ENCODE assay signal across 16 cellular contexts in genomic region chr1:162327791-162328165, GRCh38. TPM values are rescaled to one million over a fixed set of nuclear protein-coding genes. Genes with fewer than 3 reads are reported as not detected.
DNase-seq lines count a peak whose midpoint lies in the region; ATAC-seq and TF ChIP-seq lines count a peak whose summit lies in the region.
"Had no signal": no experiment of that assay in that cellular context is flagged by ENCODE, and none has a peak within 500 bp of the region (broad histone marks: within the 10 kb centered on the region; RNA-seq: fewer than 3 reads in every experiment).

No MANE protein-coding gene starts in this region.

- H3K36me3 ChIP-seq in HAP-1 (replicated peaks): no peaks in the 10 kb centered on the region

- no peak for TF ChIP-seq CTCF in omental fat pad (IDR thresholded peaks at IDR 0.05)

- ATAC-seq in omental fat pad (ENCODE audit: low FRiP score): peak; percentile 4

- in situ Hi-C loops in HAP-1 (cut with MboI; ENCODE audit: low sequenced_read_pairs): no loop called here

- H3K4me1 ChIP-seq in HAP-1: no peaks in the 10 kb centered on the region

- DNase-seq in AML-193 (lab: John Stamatoyannopoulos, UW) (peak; percentile 84 to 87), MV-4-11 (lab: John Stamatoyannopoulos, UW) (peak; percentile 25), SKM-1 treated with dmso at 0.1 percent for 144 hours (lab: John Stamatoyannopoulos, UW; ENCODE audit: unreplicated experiment) (peak; percentile 81), omental fat pad (ENCODE audit: low spot score) (no peak), HAP-1 (ENCODE audit: low spot score in 2 of 2) (no peak), NCI-H1436 treated with DMSO at 0.1 percent for 48 hours (lab: John Stamatoyannopoulos, UW) (no peak), T-helper 2 cell (no peak)
- DNase-seq: Calu3; CD4-positive, alpha-beta T cell; DMS53; IMR-90; Karpas-422; NCI-H748 treated with DMSO at 0.1 percent for 48 hours; Right ventricle myocardium superior had no signal

- no peaks in the 10 kb centered on the region; the same call in 1 of the 2 replicates for H3K27me3 ChIP-seq in HAP-1 (ENCODE audit: low read depth)

- no peaks in the 10 kb centered on the region for H3K9me3 ChIP-seq in HAP-1

- H3K4me3 ChIP-seq in HAP-1: no peak overlapping the region

RNA-seq across cellular contexts. Expression of gene SPATA46, which starts 48.9 kb away (rescaled TPM):
- not detected for total RNA-seq in omental fat pad
- total RNA-seq: Calu3; CD4-positive, alpha-beta T cell; HT-29; IMR-90; NCI-H460; Right ventricle myocardium superior had no signal

RNA-seq across cellular contexts. Expression of gene C1orf226, which starts 53.8 kb away (rescaled TPM):
- 10 to 100 TPM in 1 of 4 donors, 1 to 10 TPM in 3; 2.5 to 10.2 (median 3.7) TPM for total RNA-seq in omental fat pad
- total RNA-seq: CD4-positive, alpha-beta T cell had no signal

Comparison
In these comparisons a context has a peak if more than half of its experiments do, and no peak if none do; other contexts are left out.
1. DNase-seq: peak in AML-193 (2 of 2), MV-4-11 (single experiment) and SKM-1 treated with dmso at 0.1 percent for 144 hours (single experiment); none in omental fat pad (single experiment), HAP-1 (0 of 2), NCI-H1436 treated with DMSO at 0.1 percent for 48 hours (single experiment) and T-helper 2 cell (0 of 5).